Comparison of ENCODE assay signal across 36 cellular contexts in genomic region chr1:208523007-208523406, GRCh38.
"Had no signal": no experiment of that assay in that cellular context is flagged by ENCODE, and none has a peak within 500 bp of the region (broad histone marks: within the 10 kb centered on the region; RNA-seq: fewer than 3 reads in every experiment).

No MANE protein-coding gene starts in this region.

- H3K27me3 ChIP-seq: adrenal gland, body of pancreas, brain microvascular endothelial cell, breast epithelium had no signal

- H3K9me3 ChIP-seq: adrenal gland, body of pancreas, breast epithelium had no signal

- H3K27ac ChIP-seq: adrenal gland, body of pancreas, brain microvascular endothelial cell, breast epithelium, WERI-Rb-1 had no signal

- H3K27ac Mint-ChIP-seq: activated B cell treated with CpG ODN at 0.5 μM for 24 hours; activated CD4-positive, alpha-beta memory T cell treated with anti-CD3 and anti-CD28 coated beads for 36 hours; activated CD4-positive, alpha-beta T cell treated with anti-CD3 and anti-CD28 coated beads, Interleukin-2, amount 10 ng/mL, durations not matched to agents 24 days and 14 days; activated CD8-positive, alpha-beta T cell treated with anti-CD3 and anti-CD28 coated beads for 36 hours; activated naive CD4-positive, alpha-beta T cell treated with anti-CD3 and anti-CD28 coated beads for 36 hours; activated naive CD4-positive, alpha-beta T cell treated with anti-CD3 and anti-CD28 coated beads, Interleukin-2, amount 50 U/mL, for 72 hours; activated naive CD8-positive, alpha-beta T cell treated with anti-CD3 and anti-CD28 coated beads for 36 hours; activated T-cell treated with anti-CD3 and anti-CD28 coated beads, Interleukin-2, amount 50 U/mL, for 72 hours; activated T-helper 1 cell treated with anti-CD3 and anti-CD28 coated beads, Interleukin-12 subunit alpha, Interleukin-12 subunit beta, Interleukin-2, Interleukin-4 antibody, amounts not matched to agents 30 ng/mL and 10 ng/mL and 1 ng/mL, durations not matched to agents 14 hours and 24 hours and 36 hours; activated T-helper 17 cell treated with anti-CD3 and anti-CD28 coated beads, Interleukin-2, amount 50 U/mL, for 72 hours; T-helper 1 cell treated with Interleukin-12 subunit alpha and Interleukin-12 subunit beta and Interleukin-4 antibody, amounts not matched to agents 30 μg/mL and 1 μg/mL, for 36 hours; T-helper 2 cell treated with Interferon-gamma antibody and Interleukin-4, amounts not matched to agents 5 μg/mL and 100 μg/mL, for 36 hours had no signal

- H3K9me3 Mint-ChIP-seq: activated B cell treated with CpG ODN at 0.5 μM for 24 hours; activated CD4-positive, alpha-beta memory T cell treated with anti-CD3 and anti-CD28 coated beads for 36 hours; activated CD4-positive, alpha-beta T cell treated with anti-CD3 and anti-CD28 coated beads, Interleukin-2, amount 10 ng/mL, durations not matched to agents 24 days and 14 days; activated CD8-positive, alpha-beta T cell treated with anti-CD3 and anti-CD28 coated beads for 36 hours; activated naive CD4-positive, alpha-beta T cell treated with anti-CD3 and anti-CD28 coated beads for 36 hours; activated naive CD4-positive, alpha-beta T cell treated with anti-CD3 and anti-CD28 coated beads, Interleukin-2, amount 50 U/mL, for 72 hours; activated naive CD8-positive, alpha-beta T cell treated with anti-CD3 and anti-CD28 coated beads for 36 hours; activated T-cell treated with anti-CD3 and anti-CD28 coated beads, Interleukin-2, amount 50 U/mL, for 4 hours; activated T-cell treated with anti-CD3 and anti-CD28 coated beads, Interleukin-2, amount 50 U/mL, for 72 hours; activated T-helper 1 cell treated with anti-CD3 and anti-CD28 coated beads, Interleukin-12 subunit alpha, Interleukin-12 subunit beta, Interleukin-2, Interleukin-4 antibody, amounts not matched to agents 30 ng/mL and 10 ng/mL and 1 ng/mL, durations not matched to agents 14 hours and 24 hours and 36 hours; activated T-helper 17 cell treated with anti-CD3 and anti-CD28 coated beads, Interleukin-2, amount 50 U/mL, for 72 hours; T-helper 1 cell treated with Interleukin-12 subunit alpha and Interleukin-12 subunit beta and Interleukin-4 antibody, amounts not matched to agents 30 μg/mL and 1 μg/mL, for 36 hours; T-helper 2 cell treated with Interferon-gamma antibody and Interleukin-4, amounts not matched to agents 5 μg/mL and 100 μg/mL, for 36 hours had no signal

- H3K4me1 ChIP-seq: adrenal gland, body of pancreas, breast epithelium had no signal

- H3K4me1 Mint-ChIP-seq: activated B cell treated with CpG ODN at 0.5 μM for 24 hours; activated CD4-positive, alpha-beta T cell treated with anti-CD3 and anti-CD28 coated beads, Interleukin-2, amount 10 ng/mL, durations not matched to agents 24 days and 14 days; activated naive CD8-positive, alpha-beta T cell treated with anti-CD3 and anti-CD28 coated beads for 36 hours; activated T-helper 17 cell treated with anti-CD3 and anti-CD28 coated beads, Interleukin-2, amount 50 U/mL, for 72 hours had no signal

- H3K36me3 Mint-ChIP-seq: activated CD4-positive, alpha-beta memory T cell treated with anti-CD3 and anti-CD28 coated beads for 36 hours; activated naive CD4-positive, alpha-beta T cell treated with anti-CD3 and anti-CD28 coated beads, Interleukin-2, amount 50 U/mL, for 72 hours; activated naive CD8-positive, alpha-beta T cell treated with anti-CD3 and anti-CD28 coated beads for 36 hours had no signal

- H3K27me3 Mint-ChIP-seq: activated B cell treated with CpG ODN at 0.5 μM for 24 hours; activated CD4-positive, alpha-beta memory T cell treated with anti-CD3 and anti-CD28 coated beads for 36 hours; activated CD4-positive, alpha-beta T cell treated with anti-CD3 and anti-CD28 coated beads, Interleukin-2, amount 10 ng/mL, durations not matched to agents 24 days and 14 days had no signal

- DNase-seq: activated B cell treated with CpG ODN at 0.5 μM for 24 hours; activated CD4-positive, alpha-beta memory T cell treated with anti-CD3 and anti-CD28 coated beads for 36 hours; activated CD4-positive, alpha-beta T cell treated with anti-CD3 and anti-CD28 coated beads for 4 hours; activated CD4-positive, alpha-beta T cell treated with anti-CD3 and anti-CD28 coated beads, Interleukin-2, amount 10 ng/mL, durations not matched to agents 24 days and 14 days; activated CD4-positive, alpha-beta T cell treated with anti-CD3 and anti-CD28 coated beads, Interleukin-2, amount 50 U/mL, for 1 hour; activated CD4-positive, alpha-beta T cell treated with anti-CD3 and anti-CD28 coated beads, Interleukin-2, amount 50 U/mL, for 4 hours; activated CD4-positive, CD25-positive, alpha-beta regulatory T cell treated with anti-CD3 and anti-CD28 coated beads, Interleukin-2, amount 50 U/mL, for 72 hours; activated CD8-positive, alpha-beta memory T cell treated with anti-CD3 and anti-CD28 coated beads, Interleukin-2, amount 50 U/mL, for 4 hours; activated CD8-positive, alpha-beta T cell treated with anti-CD3 and anti-CD28 coated beads for 36 hours; activated effector memory CD4-positive, alpha-beta T cell treated with anti-CD3 and anti-CD28 coated beads, Interleukin-2, amount 50 U/mL, for 16 hours; activated gamma-delta T cell treated with Interleukin-2 at 50 U/mL for 16 hours; activated naive CD4-positive, alpha-beta T cell; activated naive CD4-positive, alpha-beta T cell treated with anti-CD3 and anti-CD28 coated beads for 36 hours; activated naive CD4-positive, alpha-beta T cell treated with anti-CD3 and anti-CD28 coated beads, Interleukin-2, amount 50 U/mL, for 16 hours; activated naive CD8-positive, alpha-beta T cell treated with anti-CD3 and anti-CD28 coated beads for 36 hours; activated T-cell treated with anti-CD3 and anti-CD28 coated beads for 4 hours; activated T-cell treated with anti-CD3 and anti-CD28 coated beads, Interleukin-2, amount 50 U/mL, for 1 hour; activated T-cell treated with anti-CD3 and anti-CD28 coated beads, Interleukin-2, amount 50 U/mL, for 4 hours; activated T-cell treated with anti-CD3 and anti-CD28 coated beads, Interleukin-2, amount 50 U/mL, for 72 hours; adrenal gland; amniotic stem cell; aorta; body of pancreas; brain microvascular endothelial cell; central memory CD4-positive, alpha-beta T cell; T-helper 1 cell; T-helper 2 cell; T-helper 9 cell; WERI-Rb-1 had no signal

- H3K4me3 Mint-ChIP-seq: activated B cell treated with CpG ODN at 0.5 μM for 24 hours; activated CD4-positive, alpha-beta memory T cell treated with anti-CD3 and anti-CD28 coated beads for 36 hours; activated CD4-positive, alpha-beta T cell treated with anti-CD3 and anti-CD28 coated beads, Interleukin-2, amount 10 ng/mL, durations not matched to agents 24 days and 14 days; activated CD8-positive, alpha-beta T cell treated with anti-CD3 and anti-CD28 coated beads for 36 hours; activated naive CD4-positive, alpha-beta T cell treated with anti-CD3 and anti-CD28 coated beads for 36 hours; activated naive CD8-positive, alpha-beta T cell treated with anti-CD3 and anti-CD28 coated beads for 36 hours; activated T-cell treated with anti-CD3 and anti-CD28 coated beads, Interleukin-2, amount 50 U/mL, for 4 hours; activated T-cell treated with anti-CD3 and anti-CD28 coated beads, Interleukin-2, amount 50 U/mL, for 72 hours; activated T-helper 1 cell treated with anti-CD3 and anti-CD28 coated beads, Interleukin-12 subunit alpha, Interleukin-12 subunit beta, Interleukin-2, Interleukin-4 antibody, amounts not matched to agents 30 ng/mL and 10 ng/mL and 1 ng/mL, durations not matched to agents 14 hours and 24 hours and 36 hours; activated T-helper 17 cell treated with anti-CD3 and anti-CD28 coated beads, Interleukin-2, amount 50 U/mL, for 72 hours; T-helper 1 cell treated with Interleukin-12 subunit alpha and Interleukin-12 subunit beta and Interleukin-4 antibody, amounts not matched to agents 30 μg/mL and 1 μg/mL, for 36 hours; T-helper 2 cell treated with Interferon-gamma antibody and Interleukin-4, amounts not matched to agents 5 μg/mL and 100 μg/mL, for 36 hours had no signal

- ATAC-seq: activated CD8-positive, alpha-beta T cell treated with anti-CD3 and anti-CD28 coated beads for 36 hours; activated naive CD4-positive, alpha-beta T cell treated with anti-CD3 and anti-CD28 coated beads, Interleukin-2, amount 50 U/mL, for 72 hours; activated T-cell treated with anti-CD3 and anti-CD28 coated beads, Interleukin-2, amount 50 U/mL, for 4 hours; activated T-cell treated with anti-CD3 and anti-CD28 coated beads, Interleukin-2, amount 50 U/mL, for 72 hours; activated T-helper 17 cell treated with anti-CD3 and anti-CD28 coated beads, Interleukin-2, amount 50 U/mL, for 72 hours; body of pancreas had no signal

- H3K4me3 ChIP-seq: adrenal gland, body of pancreas, breast epithelium had no signal

- FAIRE-seq: astrocyte had no signal

- H3K36me3 ChIP-seq: adrenal gland, brain microvascular endothelial cell, breast epithelium, WERI-Rb-1 had no signal
